In the genomic region with DNA sequence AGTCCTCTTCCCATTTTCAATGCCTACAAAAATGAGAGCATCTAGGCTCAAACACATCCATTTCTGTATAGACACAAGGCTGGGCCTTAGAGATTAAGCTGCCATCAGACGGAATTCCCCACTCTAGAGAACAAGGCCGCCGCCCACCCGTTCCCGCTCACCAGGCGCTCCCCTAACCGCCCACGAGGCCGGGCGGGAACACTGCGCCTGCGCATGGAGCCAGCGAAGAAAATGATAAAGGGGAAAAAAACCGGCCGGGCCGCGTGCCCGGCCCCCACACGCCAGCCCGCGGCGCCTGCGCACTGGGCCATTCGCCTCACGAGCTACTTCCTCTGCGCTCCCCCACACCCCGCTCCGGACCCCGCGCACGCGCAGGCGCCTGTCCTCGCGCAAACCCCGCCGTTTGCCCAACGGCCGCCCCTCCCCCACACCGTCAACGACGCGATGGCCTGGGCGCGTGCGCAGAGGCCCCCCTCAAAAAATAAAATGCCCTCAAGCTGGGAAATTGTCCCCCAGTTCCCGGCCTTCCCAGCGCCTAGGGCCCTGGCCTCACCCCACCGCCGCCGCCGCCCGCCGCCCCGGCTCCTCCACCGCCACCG, we compare ENCODE assay signal across 7 cellular contexts. TPM values are rescaled to one million over a fixed set of nuclear protein-coding genes. Genes with fewer than 3 reads are reported as not detected.
A peak's percentile ranks its signal among the peaks of the same experiment; 100 is the strongest.
DNase-seq lines count a peak whose midpoint lies in the region; ATAC-seq and TF ChIP-seq lines count a peak whose summit lies in the region.

No MANE protein-coding gene starts in this region.

- H3K4me1 Mint-ChIP-seq in activated CD4-positive, alpha-beta T cell treated with anti-CD3 and anti-CD28 coated beads for 36 hours = peaks cover 49% of the 10 kb centered on the region
- peaks cover 44% of the 10 kb centered on the region for H3K4me1 Mint-ChIP-seq in chondrocyte (ENCODE audit: low read depth)

- no peak for TF ChIP-seq CTCF in chondrocyte (IDR thresholded peaks at IDR 0.05)

- POLR2A ChIA-PET in activated CD4-positive, alpha-beta T cell treated with anti-CD3 and anti-CD28 coated beads for 36 hours (lab: Charles Lee) = interaction anchor here (0.5 to 2.6 kb wide), 14 partner anchors 8 to 231 kb away, joined by 3 to 28 read pairs (median 6); a partner anchor contains a TSS

- peak; percentile 14 for ATAC-seq in GM18511 (IDR thresholded peaks at IDR 0.05; ENCODE audit: unreplicated experiment)
- ATAC-seq in HG03457 (IDR thresholded peaks at IDR 0.05; ENCODE audit: unreplicated experiment) = peak; percentile 22
- ATAC-seq in activated CD4-positive, alpha-beta T cell treated with anti-CD3 and anti-CD28 coated beads for 36 hours = peak; percentile 11

- intact Hi-C loops in activated CD4-positive, alpha-beta T cell treated with anti-CD3 and anti-CD28 coated beads for 36 hours (cut with DNase I, micrococcal nuclease) = loop anchor here in 1 of 2 experiments (1.0 kb wide), 3 partner anchors 18 to 202 kb away; a partner anchor contains a TSS

- peak overlapping the region; percentile 97 for H3K4me3 Mint-ChIP-seq in activated CD4-positive, alpha-beta T cell treated with anti-CD3 and anti-CD28 coated beads for 36 hours
- peak overlapping the region; percentile 89 for H3K4me3 Mint-ChIP-seq in chondrocyte (ENCODE audit: unreplicated experiment)

- H3K27me3 Mint-ChIP-seq in activated CD4-positive, alpha-beta T cell treated with anti-CD3 and anti-CD28 coated beads for 36 hours = no peaks in the 10 kb centered on the region
- no peaks in the 10 kb centered on the region for H3K27me3 Mint-ChIP-seq in chondrocyte (ENCODE audit: low read depth)

- CTCF ChIA-PET in activated CD4-positive, alpha-beta T cell treated with anti-CD3 and anti-CD28 coated beads for 36 hours (lab: Charles Lee) = interaction anchor here (0.7 to 1.2 kb wide), 5 partner anchors 10 to 231 kb away, joined by 3 to 6 read pairs (median 3); a partner anchor contains a TSS

- H3K9me3 Mint-ChIP-seq in activated CD4-positive, alpha-beta T cell treated with anti-CD3 and anti-CD28 coated beads for 36 hours (ENCODE audit: low read depth) = no peaks in the 10 kb centered on the region
- H3K9me3 Mint-ChIP-seq in chondrocyte (ENCODE audit: low read depth) = no peaks in the 10 kb centered on the region

- peak; percentile 96 to 98 for DNase-seq in NCI-H524 (lab: John Stamatoyannopoulos, UW)
- DNase-seq in activated CD4-positive, alpha-beta T cell treated with anti-CD3 and anti-CD28 coated beads for 36 hours = peak; percentile 99
- DNase-seq in chondrocyte (ENCODE audit: low spot score) = peak; percentile 98
- DNase-seq in kidney glomerular epithelial cell (lab: John Stamatoyannopoulos, UW) = peak; percentile 86
- peak; percentile 99 for DNase-seq in stimulated activated CD4-positive, alpha-beta T cell treated with anti-CD3 and anti-CD28 coated beads, Interleukin-15, amount 100 ng/mL, for 24 hours

- peaks cover 49% of the 10 kb centered on the region for H3K36me3 Mint-ChIP-seq in activated CD4-positive, alpha-beta T cell treated with anti-CD3 and anti-CD28 coated beads for 36 hours (ENCODE audit: low read depth)
- H3K36me3 Mint-ChIP-seq in chondrocyte (ENCODE audit: low read depth) = peaks cover 17% of the 10 kb centered on the region

- peak overlapping the region; percentile 99 for H3K27ac Mint-ChIP-seq in activated CD4-positive, alpha-beta T cell treated with anti-CD3 and anti-CD28 coated beads for 36 hours
- H3K27ac Mint-ChIP-seq in chondrocyte (ENCODE audit: unreplicated experiment) = peak overlapping the region; percentile 90

RNA-seq across cellular contexts. Expression of a gene that starts 0.5 kb away (rescaled TPM):
- 100 to 1,000 TPM; 714 to 722 TPM for total RNA-seq in activated CD4-positive, alpha-beta T cell treated with anti-CD3 and anti-CD28 coated beads for 36 hours
- 214 to 255 TPM (median 222 TPM) in 3 replicates for total RNA-seq in chondrocyte

RNA-seq across cellular contexts. Expression of a gene that starts 17.7 kb away (rescaled TPM):
- total RNA-seq in activated CD4-positive, alpha-beta T cell treated with anti-CD3 and anti-CD28 coated beads for 36 hours = 100 to 1,000 TPM; 114 to 154 TPM
- total RNA-seq in chondrocyte = 94.9 to 112 TPM (median 94.9 TPM) in 3 replicates

RNA-seq across cellular contexts. Expression of a gene that starts 28.8 kb away (rescaled TPM):
- total RNA-seq in activated CD4-positive, alpha-beta T cell treated with anti-CD3 and anti-CD28 coated beads for 36 hours = 10 to 100 TPM; 85.8 to 90.3 TPM
- 0.65 to 0.92 TPM (median 0.92 TPM) in 3 replicates for total RNA-seq in chondrocyte

RNA-seq across cellular contexts. Expression of a gene that starts 36.5 kb away (rescaled TPM):
- total RNA-seq in activated CD4-positive, alpha-beta T cell treated with anti-CD3 and anti-CD28 coated beads for 36 hours = 1 to 10 TPM in 1 of 2 experiments, under 1 TPM in 1; 0.59 to 1.1 TPM
- total RNA-seq in chondrocyte = 0.75 TPM in 1 of 3 replicates, not detected in the others

RNA-seq across cellular contexts. Expression of a gene that starts 50.2 kb away (rescaled TPM):
- total RNA-seq in activated CD4-positive, alpha-beta T cell treated with anti-CD3 and anti-CD28 coated beads for 36 hours = 10 to 100 TPM; 17.8 to 23.1 TPM
- 54.0 to 57.1 TPM (median 54.2 TPM) in 3 replicates for total RNA-seq in chondrocyte

Comparison
In these comparisons a context has a peak if more than half of its experiments do, and no peak if none do; other contexts are left out.
1. Peak in every context shown above with its lines: DNase-seq and ATAC-seq.
2. RNA of a gene that starts 28.8 kb away (total RNA-seq): 85.8 to 90.3 TPM in activated CD4-positive, alpha-beta T cell treated with anti-CD3 and anti-CD28 coated beads for 36 hours; 0.65 to 0.92 TPM in chondrocyte; every median in the first group is over 10 times any median in the second.